In genomic region chr13:26560456-26560855, GRCh38 we compare ENCODE assay signal across 27 cellular contexts. TPM values are rescaled to one million over a fixed set of nuclear protein-coding genes. Genes with fewer than 3 reads are reported as not detected.
"Had no signal": no experiment of that assay in that cellular context is flagged by ENCODE, and none has a peak within 500 bp of the region (broad histone marks: within the 10 kb centered on the region; RNA-seq: fewer than 3 reads in every experiment).

No MANE protein-coding gene starts in this region.

- ATAC-seq: effector memory CD8-positive, alpha-beta T cell; heart right ventricle; left cardiac atrium; left lung; naive thymus-derived CD4-positive, alpha-beta T cell; pancreas; sciatic nerve; stimulated activated effector memory CD8-positive, alpha-beta T cell treated with anti-CD3 and anti-CD28 coated beads, Interleukin-12 subunit alpha, Interleukin-12 subunit beta, amount 100 ng/mL, for 72 hours had no signal

- H3K27ac ChIP-seq: heart right ventricle, pancreas, vagina had no signal

- H3K36me3 ChIP-seq: esophagus squamous epithelium, heart right ventricle, left lung, pancreas, stomach, thyroid gland, vagina had no signal

- H3K9me3 ChIP-seq: esophagus squamous epithelium, heart right ventricle, left lung, pancreas, thyroid gland, vagina had no signal

- DNase-seq: dermis blood vessel endothelial cell; effector memory CD8-positive, alpha-beta T cell; erythroblast; esophagus squamous epithelium; foreskin melanocyte; glutamatergic neuron; heart right ventricle; hippocampal formation; left cardiac atrium; left lung; mesendoderm; midbrain; naive thymus-derived CD4-positive, alpha-beta T cell; pancreas; retina; stimulated activated CD4-positive, alpha-beta T cell treated with anti-CD3 and anti-CD28 coated beads, Interleukin-2, amount 100 ng/mL, for 24 hours; stimulated activated CD4-positive, alpha-beta T cell treated with anti-CD3 and anti-CD28 coated beads, Interleukin-4, amount 100 ng/mL, for 24 hours; stimulated activated naive CD4-positive, alpha-beta T cell treated with Interleukin-2 at 50 U/mL for 16 hours; stomach; thyroid gland; trophoblast cell had no signal

- H3K27me3 ChIP-seq: pancreas, thyroid gland, vagina had no signal

- H3K4me3 ChIP-seq: esophagus squamous epithelium, heart right ventricle, left lung, pancreas, smooth muscle cell, stomach, thyroid gland, vagina had no signal

- FAIRE-seq: endometrium, islet of Langerhans, pancreas had no signal

RNA-seq across cellular contexts. Expression of gene WASF3, which starts 3.0 kb away (rescaled TPM):
- polyA plus RNA-seq: naive thymus-derived CD4-positive, alpha-beta T cell had no signal
